Comparison of ENCODE assay signal across 20 cellular contexts in the genomic region with DNA sequence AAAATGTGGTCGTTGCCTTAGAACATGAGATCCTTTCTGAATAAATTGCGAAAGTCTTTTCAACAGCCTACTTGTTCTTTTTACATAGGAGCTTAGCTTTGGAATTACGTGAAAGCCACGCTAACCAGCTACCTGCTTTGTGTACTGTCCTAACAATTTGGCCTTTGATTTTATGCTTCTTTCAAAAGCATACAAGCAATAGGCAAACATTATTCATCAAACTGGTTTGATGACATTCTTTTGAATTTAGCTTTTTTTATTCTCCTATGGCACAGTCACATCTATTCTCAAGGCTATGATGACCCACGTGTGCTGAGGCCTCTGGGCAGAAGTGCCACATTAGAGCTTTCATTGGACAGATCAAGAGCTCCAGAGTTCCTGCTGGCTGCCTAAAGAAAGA.
DNase-seq lines count a peak whose midpoint lies in the region; ATAC-seq and TF ChIP-seq lines count a peak whose summit lies in the region.
"Had no signal": no experiment of that assay in that cellular context is flagged by ENCODE, and none has a peak within 500 bp of the region (broad histone marks: within the 10 kb centered on the region; RNA-seq: fewer than 3 reads in every experiment).

No MANE protein-coding gene starts in this region.

- no peak overlapping the region for H3K9ac ChIP-seq in mammary epithelial cell (ENCODE audit: insufficient read depth, low read length)

- no peak for ATAC-seq in activated CD4-positive, CD25-positive, alpha-beta regulatory T cell treated with anti-CD3 and anti-CD28 coated beads, Interleukin-2, amount 50 U/mL, for 24 hours
- ATAC-seq: natural killer cell treated with Interleukin-12 subunit alpha and Interleukin-12 subunit beta and Interleukin-15 and Interleukin-18, amount 100 ng/mL, for 72 hours; stimulated activated effector memory CD8-positive, alpha-beta T cell treated with anti-CD3 and anti-CD28 coated beads, Interleukin-12 subunit alpha, Interleukin-12 subunit beta, amount 100 ng/mL, for 72 hours had no signal

- in situ Hi-C loops in T47D (cut with HindIII; ENCODE audit: low pct_unique_long_range_greater_than_20kb, low sequenced_read_pairs) (no loop called here), mammary epithelial cell (cut with MboI; ENCODE audit: low sequenced_read_pairs in 2 of 2) (no loop called here)

- H3K4me2 ChIP-seq in mammary epithelial cell (ENCODE audit: insufficient read depth, low read depth, low read length): peak overlapping the region; percentile 4

- H3K27me3 Mint-ChIP-seq in MCF 10A (ENCODE audit: insufficient read depth, unreplicated experiment) (no peaks in the 10 kb centered on the region), mesothelial cell of epicardium (ENCODE audit: low read depth) (no peaks in the 10 kb centered on the region), glutamatergic neuron (ENCODE audit: unreplicated experiment) (no peaks in the 10 kb centered on the region)
- H3K27me3 Mint-ChIP-seq: progenitor cell of endocrine pancreas had no signal

- BruUV-seq in MCF 10A (replicated peaks; lab: Mats Ljungman, UMichigan): no TSS peak
- BruUV-seq in mammary epithelial cell (replicated peaks; lab: Mats Ljungman, UMichigan): no TSS peak

- H3K9me3 Mint-ChIP-seq in MCF 10A (ENCODE audit: unreplicated experiment): peaks cover under 1% of the 10 kb centered on the region
- H3K9me3 Mint-ChIP-seq in mesothelial cell of epicardium: peaks cover 7% of the 10 kb centered on the region
- H3K9me3 Mint-ChIP-seq in glutamatergic neuron (ENCODE audit: unreplicated experiment): peaks cover 2% of the 10 kb centered on the region
- H3K9me3 Mint-ChIP-seq: activated CD4-positive, alpha-beta memory T cell treated with anti-CD3 and anti-CD28 coated beads, Interleukin-2, amount 10 ng/mL, durations not matched to agents 7 days and 5 days; activated T-cell treated with anti-CD3 and anti-CD28 coated beads, Interleukin-2, amount 50 U/mL, for 24 hours; natural killer cell treated with Interleukin-12 subunit alpha and Interleukin-12 subunit beta and Interleukin-15 and Interleukin-18, amount 100 ng/mL, for 72 hours; stimulated activated effector memory CD8-positive, alpha-beta T cell treated with anti-CD3 and anti-CD28 coated beads, Interleukin-12 subunit alpha, Interleukin-12 subunit beta, amount 100 ng/mL, for 72 hours had no signal

- no peaks in the 10 kb centered on the region for H3K27me3 ChIP-seq in mammary epithelial cell (ENCODE audit: insufficient read depth, low read length)
- H3K27me3 ChIP-seq: tibial nerve had no signal

- H3K27ac Mint-ChIP-seq in MCF 10A (ENCODE audit: low read depth, unreplicated experiment): no peak overlapping the region
- peak overlapping the region; percentile 11 for H3K27ac Mint-ChIP-seq in mesothelial cell of epicardium
- no peak overlapping the region for H3K27ac Mint-ChIP-seq in glutamatergic neuron (ENCODE audit: unreplicated experiment)
- H3K27ac Mint-ChIP-seq: activated CD4-positive, alpha-beta memory T cell treated with anti-CD3 and anti-CD28 coated beads, Interleukin-2, amount 10 ng/mL, durations not matched to agents 7 days and 5 days; activated T-cell treated with anti-CD3 and anti-CD28 coated beads, Interleukin-2, amount 50 U/mL, for 24 hours; CD4-positive, CD25-positive, alpha-beta regulatory T cell; memory B cell; natural killer cell treated with Interleukin-12 subunit alpha and Interleukin-12 subunit beta and Interleukin-15 and Interleukin-18, amount 100 ng/mL, for 72 hours; progenitor cell of endocrine pancreas; stimulated activated effector memory CD8-positive, alpha-beta T cell treated with anti-CD3 and anti-CD28 coated beads, Interleukin-12 subunit alpha, Interleukin-12 subunit beta, amount 100 ng/mL, for 72 hours had no signal

- intact Hi-C loops in MCF 10A (cut with micrococcal nuclease) (no loop called here), mammary epithelial cell (cut with micrococcal nuclease) (no loop called here)

- peaks cover 16% of the 10 kb centered on the region for H3K4me1 ChIP-seq in mammary epithelial cell (ENCODE audit: insufficient read depth, low read length)
- H3K4me1 ChIP-seq: tibial nerve had no signal

- no peaks in the 10 kb centered on the region for H3K79me2 ChIP-seq in mammary epithelial cell (ENCODE audit: insufficient read depth, low read length)

- no peaks in the 10 kb centered on the region for H3K9me3 ChIP-seq in mammary epithelial cell (replicated peaks; ENCODE audit: insufficient read depth, low read length)
- H3K9me3 ChIP-seq: tibial nerve had no signal

- no peak overlapping the region for H3K27ac ChIP-seq in mammary epithelial cell (ENCODE audit: insufficient read depth, low read depth, low read length)
- H3K27ac ChIP-seq: tibial nerve had no signal

- no peaks in the 10 kb centered on the region for H3K36me3 Mint-ChIP-seq in MCF 10A (ENCODE audit: insufficient read depth, unreplicated experiment)
- no peaks in the 10 kb centered on the region for H3K36me3 Mint-ChIP-seq in mesothelial cell of epicardium
- H3K36me3 Mint-ChIP-seq in glutamatergic neuron (ENCODE audit: unreplicated experiment): no peaks in the 10 kb centered on the region
- H3K36me3 Mint-ChIP-seq: CD4-positive, CD25-positive, alpha-beta regulatory T cell; memory B cell; natural killer cell treated with Interleukin-12 subunit alpha and Interleukin-12 subunit beta and Interleukin-15 and Interleukin-18, amount 100 ng/mL, for 72 hours; stimulated activated effector memory CD8-positive, alpha-beta T cell treated with anti-CD3 and anti-CD28 coated beads, Interleukin-12 subunit alpha, Interleukin-12 subunit beta, amount 100 ng/mL, for 72 hours had no signal

- peak; percentile 18 to 95 for DNase-seq in T47D (ENCODE audit: low read depth in 1 of 2, low spot score in 1 of 2)
- no peak for DNase-seq in MCF 10A (ENCODE audit: unreplicated experiment)
- peak; percentile 71 for DNase-seq in mammary epithelial cell
- DNase-seq in mesothelial cell of epicardium (ENCODE audit: low spot score in 2 of 2, unreplicated experiment in 2 of 2): no peak
- DNase-seq in glutamatergic neuron: no peak
- no peak for DNase-seq in NCI-H524 treated with DMSO at 0.1 percent for 48 hours (lab: John Stamatoyannopoulos, UW)
- DNase-seq in AG08396 (ENCODE audit: low spot score): no peak
- DNase-seq: activated CD4-positive, alpha-beta memory T cell treated with anti-CD3 and anti-CD28 coated beads, Interleukin-2, amount 10 ng/mL, durations not matched to agents 7 days and 5 days; activated naive CD4-positive, alpha-beta T cell treated with anti-CD3 and anti-CD28 coated beads, Interleukin-2, amount 50 U/mL, for 16 hours; activated T-cell treated with anti-CD3 and anti-CD28 coated beads, Interleukin-2, amount 50 U/mL, for 24 hours; CD4-positive, CD25-positive, alpha-beta regulatory T cell; cortex of kidney; HCEC 1CT; NCI-H1694 treated with DMSO at 0.1 percent for 48 hours had no signal

- CTCF ChIA-PET in MCF 10A (lab: Yijun Ruan, JAX) (interaction anchor here (0.7 to 1.7 kb wide), 3 partner anchors 11 to 304 kb away, joined by 3 to 7 read pairs (median 3); no protein-coding TSS in a partner anchor), mammary epithelial cell (lab: Charles Lee; ENCODE audit: low non-redundant PET) (no interaction called here)

- WGBS in mammary epithelial cell (ENCODE audit: low coverage, missing lambda C conversion rate): 25% methylated on average over 5 of the region's 5 CpGs

- no peaks in the 10 kb centered on the region for H4K20me1 ChIP-seq in mammary epithelial cell (ENCODE audit: insufficient read depth, low read length)

- no peaks in the 10 kb centered on the region for H3K36me3 ChIP-seq in mammary epithelial cell (ENCODE audit: insufficient read depth, low read length)
- H3K36me3 ChIP-seq: tibial nerve had no signal

- POLR2A ChIA-PET in MCF 10A (lab: Yijun Ruan, JAX): interaction anchor here (0.7 to 1.3 kb wide), 3 partner anchors 8 to 14 kb away, joined by 3 to 5 read pairs (median 4); no protein-coding TSS in a partner anchor

- dilution Hi-C loops in mammary epithelial cell (cut with HindIII; ENCODE audit: low sequenced_read_pairs): loop anchor here (5.0 kb wide), 1 partner anchor 50 kb away; no protein-coding TSS in a partner anchor

- H3K4me1 Mint-ChIP-seq in MCF 10A (ENCODE audit: insufficient read depth, unreplicated experiment) (peaks cover 6% of the 10 kb centered on the region), mesothelial cell of epicardium (peaks cover 25% of the 10 kb centered on the region), glutamatergic neuron (ENCODE audit: low read depth, unreplicated experiment) (peaks cover 4% of the 10 kb centered on the region)
- H3K4me1 Mint-ChIP-seq: activated CD4-positive, alpha-beta memory T cell treated with anti-CD3 and anti-CD28 coated beads, Interleukin-2, amount 10 ng/mL, durations not matched to agents 7 days and 5 days; CD4-positive, CD25-positive, alpha-beta regulatory T cell; memory B cell; stimulated activated effector memory CD8-positive, alpha-beta T cell treated with anti-CD3 and anti-CD28 coated beads, Interleukin-12 subunit alpha, Interleukin-12 subunit beta, amount 100 ng/mL, for 72 hours had no signal

- TF ChIP-seq CTCF in MCF 10A (IDR thresholded peaks at IDR 0.05; ENCODE audit: unreplicated experiment): no peak
- TF ChIP-seq CTCF in mammary epithelial cell (conservative IDR thresholded peaks at IDR 0.05 in 1 of 2, IDR thresholded peaks at IDR 0.05 in 1 of 2; ENCODE audit: extremely low read depth in 1 of 2, insufficient read depth in 1 of 2, low read depth in 1 of 2, low read length in 2 of 2): no peak
- no peak for TF ChIP-seq CTCF in mesothelial cell of epicardium (IDR thresholded peaks at IDR 0.05; ENCODE audit: unreplicated experiment)
- TF ChIP-seq CTCF in glutamatergic neuron (IDR thresholded peaks at IDR 0.05; ENCODE audit: partially characterized antibody, unreplicated experiment): no peak

- H3K4me3 ChIP-seq in mammary epithelial cell (replicated peaks in 1 of 3; ENCODE audit: insufficient read depth in 1 of 3, low read depth in 2 of 3, low read length in 3 of 3): no peak overlapping the region
- H3K4me3 ChIP-seq: tibial nerve had no signal

- H3K4me3 Mint-ChIP-seq in MCF 10A (ENCODE audit: unreplicated experiment) (no peak overlapping the region), mesothelial cell of epicardium (no peak overlapping the region), glutamatergic neuron (ENCODE audit: unreplicated experiment) (no peak overlapping the region)
- H3K4me3 Mint-ChIP-seq: activated CD4-positive, alpha-beta memory T cell treated with anti-CD3 and anti-CD28 coated beads, Interleukin-2, amount 10 ng/mL, durations not matched to agents 7 days and 5 days; activated T-cell treated with anti-CD3 and anti-CD28 coated beads, Interleukin-2, amount 50 U/mL, for 24 hours; CD4-positive, CD25-positive, alpha-beta regulatory T cell; memory B cell; natural killer cell treated with Interleukin-12 subunit alpha and Interleukin-12 subunit beta and Interleukin-15 and Interleukin-18, amount 100 ng/mL, for 72 hours; stimulated activated effector memory CD8-positive, alpha-beta T cell treated with anti-CD3 and anti-CD28 coated beads, Interleukin-12 subunit alpha, Interleukin-12 subunit beta, amount 100 ng/mL, for 72 hours had no signal

- H2AFZ ChIP-seq in mammary epithelial cell (ENCODE audit: low read depth, low read length): peak overlapping the region; percentile 8

Comparison
In these comparisons a context has a peak if more than half of its experiments do, and no peak if none do; other contexts are left out.
1. DNase-seq: peak in T47D (2 of 2) and mammary epithelial cell (single experiment); none in MCF 10A (single experiment), mesothelial cell of epicardium (0 of 2), glutamatergic neuron (single experiment), NCI-H524 treated with DMSO at 0.1 percent for 48 hours (single experiment) and AG08396 (single experiment).